ENCODE assay signal across 12 cellular contexts in the genomic region with DNA sequence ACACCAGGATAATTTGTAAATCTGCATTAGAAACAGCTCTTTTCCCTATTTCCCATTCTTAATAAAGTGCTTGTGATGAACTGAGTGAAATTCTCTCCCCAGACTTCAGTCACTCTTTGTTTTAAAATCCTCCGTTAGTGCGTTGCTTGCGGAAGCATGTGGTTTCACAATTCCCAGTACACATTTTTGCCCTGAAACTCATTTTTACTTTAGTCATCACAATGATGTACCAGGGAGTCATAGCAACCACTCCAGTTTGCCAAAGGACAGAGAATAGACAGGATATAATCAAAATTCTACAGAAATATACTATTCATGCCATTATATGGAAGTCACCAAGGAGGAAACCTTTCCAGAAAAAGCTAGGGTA. TPM values are rescaled to one million over a fixed set of nuclear protein-coding genes. Genes with fewer than 3 reads are reported as not detected.
DNase-seq lines count a peak whose midpoint lies in the region; ATAC-seq and TF ChIP-seq lines count a peak whose summit lies in the region.
"Had no signal": no experiment of that assay in that cellular context is flagged by ENCODE, and none has a peak within 500 bp of the region (broad histone marks: within the 10 kb centered on the region; RNA-seq: fewer than 3 reads in every experiment).

No MANE protein-coding gene starts in this region.

- DNase-seq in RWPE1 (ENCODE audit: low spot score) (peak; percentile 84), esophagus squamous epithelium (lab: John Stamatoyannopoulos, UW) (no peak), GDM1 (lab: John Stamatoyannopoulos, UW) (no peak), retina (no peak)
- DNase-seq: activated naive CD8-positive, alpha-beta T cell treated with anti-CD3 and anti-CD28 coated beads, Interleukin-2, amount 10 ng/mL, durations not matched to agents 7 days and 5 days; NK-92 treated with Interleukin-12 subunit alpha and Interleukin-12 subunit beta, amount 100 ng/mL, for 24 hours; WERI-Rb-1 had no signal

- TF ChIP-seq CTCF in RWPE1 (conservative IDR thresholded peaks at IDR 0.05; ENCODE audit: low read depth) (no peak), esophagus squamous epithelium (IDR thresholded peaks at IDR 0.05) (no peak)

- 19 to 21% methylated on average over 3 of the region's 3 CpGs for WGBS in esophagus squamous epithelium, 2 donors
- WGBS in mesodermal cell (ENCODE audit: insufficient coverage in 2 of 2), 2 experiments: 83 to 96% methylated on average over 3 of the region's 3 CpGs

- no peaks in the 10 kb centered on the region for H3K27me3 ChIP-seq in ACC112 (ENCODE audit: insufficient read depth, low read length)
- no peaks in the 10 kb centered on the region for H3K27me3 ChIP-seq in esophagus squamous epithelium

- H3K36me3 ChIP-seq in ACC112 (ENCODE audit: insufficient read depth, low read length) (no peaks in the 10 kb centered on the region), esophagus squamous epithelium (no peaks in the 10 kb centered on the region), mesodermal cell (ENCODE audit: control insufficient read depth, insufficient read depth, low read length) (no peaks in the 10 kb centered on the region)
- H3K36me3 ChIP-seq: WERI-Rb-1 had no signal

- H3K4me1 ChIP-seq in ACC112 (ENCODE audit: control insufficient read depth, insufficient read depth, low read length, unreplicated experiment) (peaks cover 23% of the 10 kb centered on the region), esophagus squamous epithelium (peaks cover 12 to 18% (median 18%) of the 10 kb centered on the region in 3 donors), mesodermal cell (ENCODE audit: control insufficient read depth, insufficient read depth, low read length, poor library complexity, severe bottlenecking) (peaks cover 3% of the 10 kb centered on the region)
- H3K4me1 ChIP-seq: A549 had no signal

- intact Hi-C loops in esophagus squamous epithelium (cut with DNase I): no loop called here

- POLR2A ChIA-PET in RWPE1 (lab: Yijun Ruan, JAX; ENCODE audit: low non-redundant PET): no interaction called here

- H3K27ac ChIP-seq in ACC112 (ENCODE audit: low read depth, low read length): peak overlapping the region; percentile 96
- H3K27ac ChIP-seq in RWPE1: no peak overlapping the region
- H3K27ac ChIP-seq in esophagus squamous epithelium: peak overlapping the region; percentile 46 to 72 (median 50)
- H3K27ac ChIP-seq in mesodermal cell (ENCODE audit: low read depth, low read length, severe bottlenecking): peak overlapping the region; percentile 64
- H3K27ac ChIP-seq: A549, WERI-Rb-1 had no signal

- H2AFZ ChIP-seq in ACC112 (ENCODE audit: low read length, unreplicated experiment): peak overlapping the region; percentile 49

- H3K4me3 ChIP-seq in ACC112 (ENCODE audit: low read depth, low read length): peak overlapping the region; percentile 34
- H3K4me3 ChIP-seq in esophagus squamous epithelium: no peak overlapping the region
- H3K4me3 ChIP-seq in mesodermal cell (ENCODE audit: extremely low read depth, insufficient read depth, low read length, poor library complexity, severe bottlenecking): no peak overlapping the region
- H3K4me3 ChIP-seq: A549 had no signal

- no peaks in the 10 kb centered on the region for H3K79me2 ChIP-seq in ACC112 (ENCODE audit: control insufficient read depth, insufficient read depth, low read length, unreplicated experiment)

- CTCF ChIA-PET in RWPE1 (lab: Yijun Ruan, JAX): interaction anchor here (0.7 to 0.8 kb wide), 3 partner anchors 27 to 189 kb away, joined by 3 to 4 read pairs (median 3); no protein-coding TSS in a partner anchor

- TF ChIP-seq POLR2A in esophagus squamous epithelium (IDR thresholded peaks at IDR 0.05): no peak

- H3K9me3 ChIP-seq in esophagus squamous epithelium (peaks cover 0 to 9% (median 0%) of the 10 kb centered on the region in 3 donors), mesodermal cell (ENCODE audit: control insufficient read depth, low read length) (peaks cover 13% of the 10 kb centered on the region)

- no peak for ATAC-seq in HG03095 (IDR thresholded peaks at IDR 0.05; ENCODE audit: unreplicated experiment)
- ATAC-seq in GM19463 (IDR thresholded peaks at IDR 0.05; ENCODE audit: unreplicated experiment): no peak
- ATAC-seq: A549 had no signal

RNA-seq across cellular contexts. Expression of a gene that starts 57.9 kb away (rescaled TPM):
- total RNA-seq in esophagus squamous epithelium: 1 to 10 TPM in 2 of 4 donors, under 1 TPM in 2; 0.56 to 4.4 (median 1.3) TPM
- polyA plus RNA-seq in mesodermal cell (2013, experiment 1 of 2): 0.92 TPM
- polyA plus RNA-seq in mesodermal cell (2013, experiment 2 of 2): 0.96 TPM
